Comparison of ENCODE assay signal across 25 cellular contexts in genomic region chr3:94173667-94174434, GRCh38.
A peak's percentile ranks its signal among the peaks of the same experiment; 100 is the strongest.
DNase-seq lines count a peak whose midpoint lies in the region; ATAC-seq and TF ChIP-seq lines count a peak whose summit lies in the region.
"Had no signal": no experiment of that assay in that cellular context is flagged by ENCODE, and none has a peak within 500 bp of the region (broad histone marks: within the 10 kb centered on the region; RNA-seq: fewer than 3 reads in every experiment).

No MANE protein-coding gene starts in this region.

- H3F3A ChIP-seq in PC-3 (ENCODE audit: low read length, unreplicated experiment), result no peaks in the 10 kb centered on the region

- peak overlapping the region; percentile 55 for H3K27ac ChIP-seq in PC-3 (ENCODE audit: low read length)
- no peak overlapping the region for H3K27ac ChIP-seq in prostate gland
- H3K27ac ChIP-seq: adrenal gland, left lung, SJSA1, tibial artery had no signal

- H3K9ac ChIP-seq in PC-3 (ENCODE audit: low read length), result no peak overlapping the region

- H3K79me2 ChIP-seq in PC-3 (ENCODE audit: low read length), result no peaks in the 10 kb centered on the region

- H3K9me2 ChIP-seq in PC-3 (replicated peaks; ENCODE audit: low read length), result no peaks in the 10 kb centered on the region

- no peaks in the 10 kb centered on the region for H4K20me1 ChIP-seq in PC-3 (ENCODE audit: low read length)

- H3K36me3 ChIP-seq in PC-3 (ENCODE audit: low read depth, low read length) (no peaks in the 10 kb centered on the region), prostate gland (no peaks in the 10 kb centered on the region)
- H3K36me3 ChIP-seq: adrenal gland, HAP-1, left lung, SJSA1, tibial artery had no signal

- peak overlapping the region; percentile 62 for H3K4me2 ChIP-seq in PC-3 (ENCODE audit: low read length)
- H3K4me2 ChIP-seq: smooth muscle cell had no signal

- peak overlapping the region; percentile 6; the same call in 1 of the 2 replicates for H3K4me3 ChIP-seq in PC-3 (ENCODE audit: low read length)
- no peak overlapping the region for H3K4me3 ChIP-seq in cardiac fibroblast (replicated peaks in 1 of 2; ENCODE audit: low read depth in 2 of 2, low read length in 2 of 2)
- no peak overlapping the region for H3K4me3 ChIP-seq in retinal pigment epithelial cell (ENCODE audit: low read length)
- no peak overlapping the region for H3K4me3 ChIP-seq in prostate gland
- H3K4me3 ChIP-seq: adrenal gland, HAP-1, left lung, SJSA1, smooth muscle cell, tibial artery had no signal

- no peak for TF ChIP-seq POLR2A in prostate gland (IDR thresholded peaks at IDR 0.05)

- DNase-seq in HCEC 1CT, result peak; percentile 29
- DNase-seq in PC-3, result peak; percentile 76
- peak; percentile 19 to 42 for DNase-seq in cardiac fibroblast (ENCODE audit: low read depth in 2 of 2)
- peak; percentile 90 for DNase-seq in retinal pigment epithelial cell (ENCODE audit: low read depth)
- no peak for DNase-seq in left colon
- DNase-seq in AG08395 (ENCODE audit: low spot score), result no peak
- DNase-seq in prostate gland (ENCODE audit: low spot score), result no peak
- DNase-seq: activated B cell treated with CpG ODN at 0.5 μM for 24 hours; activated CD4-positive, alpha-beta memory T cell treated with anti-CD3 and anti-CD28 coated beads for 36 hours; activated gamma-delta T cell treated with Interleukin-2 at 50 U/mL for 16 hours; adrenal gland; CD8-positive, alpha-beta memory T cell; DMS79; effector memory CD8-positive, alpha-beta T cell; head of caudate nucleus; left lung; NCI-H1436; NCI-H774; stimulated activated CD4-positive, alpha-beta T cell treated with anti-CD3 and anti-CD28 coated beads, Interleukin-2, amount 100 ng/mL, for 48 hours; stimulated activated naive CD4-positive, alpha-beta T cell treated with Interleukin-2 at 50 U/mL for 16 hours; tibial artery had no signal

- CTCF ChIA-PET in PC-3 (lab: Charles Lee), result interaction anchor here (1.7 kb wide), 1 partner anchor 75 kb away, joined by 3 read pairs; no protein-coding TSS in a partner anchor

- H2AFZ ChIP-seq in PC-3 (ENCODE audit: low read length), result no peak overlapping the region; the same call in 1 of the 2 replicates

- H3K9me3 ChIP-seq in PC-3 (ENCODE audit: low read length), result no peaks in the 10 kb centered on the region
- no peaks in the 10 kb centered on the region for H3K9me3 ChIP-seq in prostate gland
- H3K9me3 ChIP-seq: adrenal gland, HAP-1, left lung, SJSA1, tibial artery had no signal

- no TSS peak for BruUV-seq in PC-3 (replicated peaks; lab: Mats Ljungman, UMichigan)

- TF ChIP-seq CTCF in PC-3 (conservative IDR thresholded peaks at IDR 0.05; ENCODE audit: low read depth, low read length) (no peak), cardiac fibroblast (IDR thresholded peaks at IDR 0.05; ENCODE audit: low read depth, low read length) (no peak), retinal pigment epithelial cell (conservative IDR thresholded peaks at IDR 0.05; ENCODE audit: low read depth, low read length) (no peak), prostate gland (IDR thresholded peaks at IDR 0.05) (no peak)

- ATAC-seq in PC-3 (peak; percentile 94), left colon (no peak)
- ATAC-seq: effector memory CD8-positive, alpha-beta T cell; HepG2; left lung had no signal

- intact Hi-C loops in PC-3 (cut with micrococcal nuclease) (loop anchor here (1.0 to 10.0 kb wide), 3 partner anchors 11 to 169 kb away; no protein-coding TSS in a partner anchor), left colon (cut with DNase I, micrococcal nuclease) (no loop called here), prostate gland (cut with DNase I) (no loop called here)

- H3K4me1 ChIP-seq in PC-3 (ENCODE audit: insufficient read depth, low read length) (peaks cover 26% of the 10 kb centered on the region), prostate gland (replicated peaks) (no peaks in the 10 kb centered on the region)
- H3K4me1 ChIP-seq: adrenal gland, left lung, tibial artery had no signal

- WGBS in prostate gland, result 92% methylated on average over 2 of the region's 2 CpGs

- POLR2A ChIA-PET in PC-3 (lab: Charles Lee; ENCODE audit: unreplicated experiment), result interaction anchor here (0.5 kb wide), 1 partner anchor 8 kb away, joined by 3 read pairs; no protein-coding TSS in a partner anchor

- H3K27me3 ChIP-seq in PC-3 (ENCODE audit: low read length), result no peaks in the 10 kb centered on the region
- no peaks in the 10 kb centered on the region for H3K27me3 ChIP-seq in prostate gland (replicated peaks; ENCODE audit: insufficient read depth)
- H3K27me3 ChIP-seq: adrenal gland, left lung, SJSA1, tibial artery had no signal

Comparison
In these comparisons a context has a peak if more than half of its experiments do, and no peak if none do; other contexts are left out.
1. DNase-seq: peak in HCEC 1CT (single experiment), PC-3 (single experiment), cardiac fibroblast (2 of 2) and retinal pigment epithelial cell (single experiment); none in left colon (0 of 2), AG08395 (single experiment) and prostate gland (single experiment).